Comparison of ENCODE assay signal across 8 cellular contexts in genomic region chr12:46124848-46125619, GRCh38.
DNase-seq lines count a peak whose midpoint lies in the region; ATAC-seq and TF ChIP-seq lines count a peak whose summit lies in the region.

No MANE protein-coding gene starts in this region.

- H3K9me3 ChIP-seq in heart left ventricle = no peaks in the 10 kb centered on the region

- no peak overlapping the region for H3K27ac Mint-ChIP-seq in activated naive CD8-positive, alpha-beta T cell

- peak overlapping the region in 1 of 12 donors; percentile 27 for H3K27ac ChIP-seq in heart left ventricle

- no peaks in the 10 kb centered on the region for H3K36me3 Mint-ChIP-seq in activated naive CD8-positive, alpha-beta T cell

- H3K9me3 Mint-ChIP-seq in activated naive CD8-positive, alpha-beta T cell (ENCODE audit: low read depth) = no peaks in the 10 kb centered on the region

- H3K4me1 Mint-ChIP-seq in activated naive CD8-positive, alpha-beta T cell (ENCODE audit: low read depth) = peaks cover 5% of the 10 kb centered on the region

- peaks cover 0 to 14% (median 2%) of the 10 kb centered on the region in 12 donors for H3K4me1 ChIP-seq in heart left ventricle

- TF ChIP-seq CTCF in GM20000 (IDR thresholded peaks at IDR 0.05; ENCODE audit: extremely low read depth, missing control alignments) = peak; percentile 64
- peak; percentile 23 to 77 (median 60) for TF ChIP-seq CTCF in heart left ventricle (IDR thresholded peaks at IDR 0.05)

- ATAC-seq in heart left ventricle (peak; percentile 85 to 92 (median 91)), HG02763 (IDR thresholded peaks at IDR 0.05; ENCODE audit: unreplicated experiment) (no peak)

- intact Hi-C loops in heart left ventricle (cut with DNase I) = loop anchor here in 9 of 10 donors (5.0 to 10.0 kb wide), 8 partner anchors 170 to 900 kb away; no protein-coding TSS in a partner anchor

- H3K27me3 ChIP-seq in heart left ventricle = peaks cover 0 to 5% (median 0%) of the 10 kb centered on the region in 9 donors

- H3K4me3 ChIP-seq in Jurkat, Clone E6-1 (ENCODE audit: low read length) = no peak overlapping the region
- H3K4me3 ChIP-seq in heart left ventricle = peak overlapping the region in 3 of 12 donors; percentile 22 to 38 (median 25)

- H3K27me3 Mint-ChIP-seq in activated naive CD8-positive, alpha-beta T cell = peaks cover 3% of the 10 kb centered on the region

- no peak for TF ChIP-seq POLR2A in heart left ventricle (IDR thresholded peaks at IDR 0.05)

- DNase-seq in D341Med (ENCODE audit: low spot score) (peak; percentile 67), GM20000 (ENCODE audit: low spot score) (peak; percentile 60), SIG-M5 treated with dmso at 0.1 percent for 504 hours (lab: John Stamatoyannopoulos, UW; ENCODE audit: unreplicated experiment) (peak; percentile 67), heart left ventricle (peak in 3 of 5 donors; percentile 35 to 44 (median 36)), pulmonary artery endothelial cell (ENCODE audit: low read depth, low spot score) (peak; percentile 49)
- DNase-seq in Jurkat, Clone E6-1 (ENCODE audit: low read depth, low spot score) = peak; percentile 80

- no peaks in the 10 kb centered on the region for H3K36me3 ChIP-seq in heart left ventricle

- WGBS in heart left ventricle, 4 donors = 15 to 32% (median 20%) methylated on average over 7 to 12 of the region's 12 CpGs

- peak overlapping the region; percentile 46 for H3K4me3 Mint-ChIP-seq in activated naive CD8-positive, alpha-beta T cell
